ENCODE assay signal across 18 cellular contexts in genomic region chr2:203751886-203752285, GRCh38. TPM values are rescaled to one million over a fixed set of nuclear protein-coding genes. Genes with fewer than 3 reads are reported as not detected.
DNase-seq lines count a peak whose midpoint lies in the region; ATAC-seq and TF ChIP-seq lines count a peak whose summit lies in the region.
"Had no signal": no experiment of that assay in that cellular context is flagged by ENCODE, and none has a peak within 500 bp of the region (broad histone marks: within the 10 kb centered on the region; RNA-seq: fewer than 3 reads in every experiment).

No MANE protein-coding gene starts in this region.

- POLR2A ChIA-PET in activated CD8-positive, alpha-beta T cell treated with anti-CD3 and anti-CD28 coated beads for 36 hours (lab: Charles Lee): interaction anchor here (4.2 to 7.5 kb wide), 2 partner anchors 11 kb away, joined by 27 to 50 read pairs; no protein-coding TSS in a partner anchor
- POLR2A ChIA-PET in activated CD8-positive, alpha-beta T cell treated with anti-CD3 and anti-CD28 coated beads, Interleukin-2, amount 10 ng/mL, durations not matched to agents 7 days and 5 days (lab: Charles Lee): no interaction called here

- no peak for DNase-seq in activated CD8-positive, alpha-beta T cell treated with anti-CD3 and anti-CD28 coated beads for 36 hours
- no peak for DNase-seq in activated CD8-positive, alpha-beta T cell treated with anti-CD3 and anti-CD28 coated beads, Interleukin-2, amount 10 ng/mL, durations not matched to agents 7 days and 5 days
- DNase-seq in GM23248 (peak; percentile 44), fibroblast of pulmonary artery (ENCODE audit: low read depth) (peak; percentile 73), brain microvascular endothelial cell (no peak), spleen (no peak), GDM1 (lab: John Stamatoyannopoulos, UW) (no peak)
- DNase-seq in activated T-helper 1 cell treated with anti-CD3 and anti-CD28 coated beads, Interleukin-12 subunit alpha, Interleukin-12 subunit beta, Interleukin-2, Interleukin-4 antibody, amounts not matched to agents 30 ng/mL and 10 ng/mL and 1 ng/mL, durations not matched to agents 14 hours and 24 hours and 36 hours (ENCODE audit: low spot score): no peak
- DNase-seq: amygdala, left ventricle myocardium inferior, NCI-H1694 treated with DMSO at 0.1 percent for 48 hours, NCI-H446, Right ventricle myocardium superior had no signal

- TF ChIP-seq CTCF in activated CD8-positive, alpha-beta T cell treated with anti-CD3 and anti-CD28 coated beads for 36 hours (IDR thresholded peaks at IDR 0.05): no peak
- TF ChIP-seq CTCF in fibroblast of pulmonary artery (IDR thresholded peaks at IDR 0.05; ENCODE audit: low read length, missing control alignments): no peak
- TF ChIP-seq CTCF in brain microvascular endothelial cell (IDR thresholded peaks at IDR 0.05; ENCODE audit: low read depth, low read length, missing control alignments): no peak
- no peak for TF ChIP-seq CTCF in spleen (IDR thresholded peaks at IDR 0.05 in 8 of 11, conservative IDR thresholded peaks at IDR 0.05 in 3 of 11)

- intact Hi-C loops in activated CD8-positive, alpha-beta T cell treated with anti-CD3 and anti-CD28 coated beads for 36 hours (cut with micrococcal nuclease): no loop called here
- intact Hi-C loops in activated T-helper 1 cell treated with anti-CD3 and anti-CD28 coated beads, Interleukin-12 subunit alpha, Interleukin-12 subunit beta, Interleukin-2, Interleukin-4 antibody, amounts not matched to agents 30 ng/mL and 10 ng/mL and 1 ng/mL, durations not matched to agents 14 hours and 24 hours and 36 hours (cut with micrococcal nuclease): no loop called here
- intact Hi-C loops in spleen (cut with DNase I; ENCODE audit: low total_unique reads): no loop called here

- H3K9me2 ChIP-seq in GM23248 (ENCODE audit: insufficient read depth): no peaks in the 10 kb centered on the region

- no peaks in the 10 kb centered on the region for H3K79me2 ChIP-seq in GM23248 (ENCODE audit: insufficient read depth)

- H3K4me3 ChIP-seq in GM23248 (no peak overlapping the region), fibroblast of pulmonary artery (replicated peaks; ENCODE audit: low read depth, low read length) (no peak overlapping the region), brain microvascular endothelial cell (ENCODE audit: low read depth, low read length) (no peak overlapping the region), spleen (no peak overlapping the region)
- H3K4me3 ChIP-seq: coronary artery, GM12878, left ventricle myocardium inferior, right atrium auricular region had no signal

- no peak overlapping the region for H3K9ac ChIP-seq in GM23248

- ATAC-seq in activated CD8-positive, alpha-beta T cell treated with anti-CD3 and anti-CD28 coated beads for 36 hours: no peak
- ATAC-seq in activated CD8-positive, alpha-beta T cell treated with anti-CD3 and anti-CD28 coated beads, Interleukin-2, amount 10 ng/mL, durations not matched to agents 7 days and 5 days: no peak
- ATAC-seq: activated CD4-positive, CD25-positive, alpha-beta regulatory T cell treated with anti-CD3 and anti-CD28 coated beads, Interleukin-2, amount 50 U/mL, for 24 hours; GM12878 had no signal

- in situ Hi-C loops in GM23248 (cut with MboI) (no loop called here), brain microvascular endothelial cell (cut with HindIII; ENCODE audit: low pct_ligation_motif_present, low sequenced_read_pairs) (no loop called here)

- no peaks in the 10 kb centered on the region for H3K4me1 ChIP-seq in GM23248 (ENCODE audit: insufficient read depth)
- H3K4me1 ChIP-seq in spleen: peaks cover 0 to 10% (median 6%) of the 10 kb centered on the region in 6 donors
- H3K4me1 ChIP-seq: left ventricle myocardium inferior, right atrium auricular region had no signal

- 55 to 63% methylated on average over 2 of the region's 2 CpGs for WGBS in GM23248 (ENCODE audit: low coverage in 1 of 2, low lambda C conversion rate in 2 of 2, missing lambda C conversion rate in 2 of 2), 2 experiments
- 60 to 87% (median 71%) methylated on average over 2 of the region's 2 CpGs for WGBS in spleen, 5 donors

- peaks cover 57% of the 10 kb centered on the region for H3K36me3 Mint-ChIP-seq in activated CD8-positive, alpha-beta T cell treated with anti-CD3 and anti-CD28 coated beads for 36 hours (ENCODE audit: low read depth)
- peaks cover 36% of the 10 kb centered on the region for H3K36me3 Mint-ChIP-seq in activated CD8-positive, alpha-beta T cell treated with anti-CD3 and anti-CD28 coated beads, Interleukin-2, amount 10 ng/mL, durations not matched to agents 7 days and 5 days (ENCODE audit: low read depth)
- peaks cover 60% of the 10 kb centered on the region for H3K36me3 Mint-ChIP-seq in activated T-helper 1 cell treated with anti-CD3 and anti-CD28 coated beads, Interleukin-12 subunit alpha, Interleukin-12 subunit beta, Interleukin-2, Interleukin-4 antibody, amounts not matched to agents 30 ng/mL and 10 ng/mL and 1 ng/mL, durations not matched to agents 14 hours and 24 hours and 36 hours (ENCODE audit: low read depth)

- H3K9me3 ChIP-seq in GM23248 (ENCODE audit: low read depth) (no peaks in the 10 kb centered on the region), spleen (peaks cover 0 to 24% (median 17%) of the 10 kb centered on the region in 8 donors)

- H3K4me3 Mint-ChIP-seq in activated CD8-positive, alpha-beta T cell treated with anti-CD3 and anti-CD28 coated beads for 36 hours: no peak overlapping the region
- H3K4me3 Mint-ChIP-seq in activated CD8-positive, alpha-beta T cell treated with anti-CD3 and anti-CD28 coated beads, Interleukin-2, amount 10 ng/mL, durations not matched to agents 7 days and 5 days: no peak overlapping the region
- H3K4me3 Mint-ChIP-seq in activated T-helper 1 cell treated with anti-CD3 and anti-CD28 coated beads, Interleukin-12 subunit alpha, Interleukin-12 subunit beta, Interleukin-2, Interleukin-4 antibody, amounts not matched to agents 30 ng/mL and 10 ng/mL and 1 ng/mL, durations not matched to agents 14 hours and 24 hours and 36 hours: no peak overlapping the region

- CTCF ChIA-PET in activated CD8-positive, alpha-beta T cell treated with anti-CD3 and anti-CD28 coated beads for 36 hours (lab: Charles Lee): interaction anchor here (2.1 kb wide), 1 partner anchor 11 kb away, joined by 6 read pairs; no protein-coding TSS in a partner anchor
- CTCF ChIA-PET in activated CD8-positive, alpha-beta T cell treated with anti-CD3 and anti-CD28 coated beads, Interleukin-2, amount 10 ng/mL, durations not matched to agents 7 days and 5 days (lab: Charles Lee): interaction anchor here (1.9 to 2.2 kb wide), 2 partner anchors 11 to 29 kb away, joined by 7 to 8 read pairs; no protein-coding TSS in a partner anchor

- H2AFZ ChIP-seq in GM23248: no peak overlapping the region

- no peaks in the 10 kb centered on the region for H4K20me1 ChIP-seq in GM23248 (ENCODE audit: insufficient read depth)

- H3K27ac ChIP-seq in GM23248: no peak overlapping the region
- H3K27ac ChIP-seq in brain microvascular endothelial cell: no peak overlapping the region
- no peak overlapping the region for H3K27ac ChIP-seq in spleen
- H3K27ac ChIP-seq: left ventricle myocardium inferior, right atrium auricular region had no signal

- peaks cover 25% of the 10 kb centered on the region for H3K9me3 Mint-ChIP-seq in activated CD8-positive, alpha-beta T cell treated with anti-CD3 and anti-CD28 coated beads for 36 hours
- H3K9me3 Mint-ChIP-seq in activated CD8-positive, alpha-beta T cell treated with anti-CD3 and anti-CD28 coated beads, Interleukin-2, amount 10 ng/mL, durations not matched to agents 7 days and 5 days (ENCODE audit: insufficient read depth): peaks cover 27% of the 10 kb centered on the region
- peaks cover 28% of the 10 kb centered on the region for H3K9me3 Mint-ChIP-seq in activated T-helper 1 cell treated with anti-CD3 and anti-CD28 coated beads, Interleukin-12 subunit alpha, Interleukin-12 subunit beta, Interleukin-2, Interleukin-4 antibody, amounts not matched to agents 30 ng/mL and 10 ng/mL and 1 ng/mL, durations not matched to agents 14 hours and 24 hours and 36 hours

- H3K36me3 ChIP-seq in GM23248 (ENCODE audit: low read depth) (no peaks in the 10 kb centered on the region), brain microvascular endothelial cell (replicated peaks) (no peaks in the 10 kb centered on the region), spleen (no peaks in the 10 kb centered on the region)
- H3K36me3 ChIP-seq: left ventricle myocardium inferior, right atrium auricular region had no signal

- H3K27me3 ChIP-seq in GM23248 (replicated peaks; ENCODE audit: insufficient read depth) (no peaks in the 10 kb centered on the region), brain microvascular endothelial cell (replicated peaks) (no peaks in the 10 kb centered on the region), spleen (replicated peaks in 1 of 7) (no peaks in the 10 kb centered on the region)
- H3K27me3 ChIP-seq: right atrium auricular region had no signal

- H3F3A ChIP-seq in GM23248 (ENCODE audit: insufficient read depth): 0 out of 2 replicates have a peak, but pooled peaks cover 4% of the 10 kb centered on the region

- peak overlapping the region; percentile 66 for H3K27ac Mint-ChIP-seq in activated CD8-positive, alpha-beta T cell treated with anti-CD3 and anti-CD28 coated beads for 36 hours
- no peak overlapping the region for H3K27ac Mint-ChIP-seq in activated CD8-positive, alpha-beta T cell treated with anti-CD3 and anti-CD28 coated beads, Interleukin-2, amount 10 ng/mL, durations not matched to agents 7 days and 5 days
- H3K27ac Mint-ChIP-seq in activated T-helper 1 cell treated with anti-CD3 and anti-CD28 coated beads, Interleukin-12 subunit alpha, Interleukin-12 subunit beta, Interleukin-2, Interleukin-4 antibody, amounts not matched to agents 30 ng/mL and 10 ng/mL and 1 ng/mL, durations not matched to agents 14 hours and 24 hours and 36 hours: peak overlapping the region; percentile 30

- H3K27me3 Mint-ChIP-seq in activated CD8-positive, alpha-beta T cell treated with anti-CD3 and anti-CD28 coated beads for 36 hours: no peaks in the 10 kb centered on the region
- no peaks in the 10 kb centered on the region for H3K27me3 Mint-ChIP-seq in activated CD8-positive, alpha-beta T cell treated with anti-CD3 and anti-CD28 coated beads, Interleukin-2, amount 10 ng/mL, durations not matched to agents 7 days and 5 days (ENCODE audit: low read depth)
- H3K27me3 Mint-ChIP-seq in activated T-helper 1 cell treated with anti-CD3 and anti-CD28 coated beads, Interleukin-12 subunit alpha, Interleukin-12 subunit beta, Interleukin-2, Interleukin-4 antibody, amounts not matched to agents 30 ng/mL and 10 ng/mL and 1 ng/mL, durations not matched to agents 14 hours and 24 hours and 36 hours (ENCODE audit: insufficient read depth): no peaks in the 10 kb centered on the region

- H3K4me2 ChIP-seq in GM23248 (ENCODE audit: unreplicated experiment): no peak overlapping the region

- TF ChIP-seq POLR2A in spleen (IDR thresholded peaks at IDR 0.05): no peak

- peaks cover 48% of the 10 kb centered on the region for H3K4me1 Mint-ChIP-seq in activated CD8-positive, alpha-beta T cell treated with anti-CD3 and anti-CD28 coated beads for 36 hours (ENCODE audit: low read depth)
- peaks cover 32% of the 10 kb centered on the region for H3K4me1 Mint-ChIP-seq in activated CD8-positive, alpha-beta T cell treated with anti-CD3 and anti-CD28 coated beads, Interleukin-2, amount 10 ng/mL, durations not matched to agents 7 days and 5 days (ENCODE audit: low read depth)
- peaks cover 52% of the 10 kb centered on the region for H3K4me1 Mint-ChIP-seq in activated T-helper 1 cell treated with anti-CD3 and anti-CD28 coated beads, Interleukin-12 subunit alpha, Interleukin-12 subunit beta, Interleukin-2, Interleukin-4 antibody, amounts not matched to agents 30 ng/mL and 10 ng/mL and 1 ng/mL, durations not matched to agents 14 hours and 24 hours and 36 hours (ENCODE audit: low read depth)

RNA-seq across cellular contexts. Expression of gene CD28, which starts 45.4 kb away (rescaled TPM):
- total RNA-seq in activated CD8-positive, alpha-beta T cell treated with anti-CD3 and anti-CD28 coated beads for 36 hours: 10 to 100 TPM; 94.2 to 97.3 TPM
- total RNA-seq in activated CD8-positive, alpha-beta T cell treated with anti-CD3 and anti-CD28 coated beads, Interleukin-2, amount 10 ng/mL, durations not matched to agents 7 days and 5 days: 10 to 100 TPM; 25.6 to 27.2 TPM
- 0.11 TPM in 1 of 2 replicates, not detected in the other for total RNA-seq in GM23248 (2014; rRNA removed; shearing (Covaris generic))
- polyA plus RNA-seq in GM23248 (2016; fragmentation: Nextera tagmentation; extraction: Ambion mirVana) (0.10 and 0.11 TPM in 2 replicates), spleen (1 to 10 TPM; 1.3 to 2.9 (median 2.3) TPM)
- 132 and 133 TPM in 2 replicates for total RNA-seq in activated T-helper 1 cell treated with anti-CD3 and anti-CD28 coated beads, Interleukin-12 subunit alpha, Interleukin-12 subunit beta, Interleukin-2, Interleukin-4 antibody, amounts not matched to agents 30 ng/mL and 10 ng/mL and 1 ng/mL, durations not matched to agents 14 hours and 24 hours and 36 hours
- 10 to 100 TPM in 6 of 7 donors, 1 to 10 TPM in 1; 8.5 to 22.4 (median 17.5) TPM for total RNA-seq in spleen
- polyA plus RNA-seq: AG04450 had no signal

Comparison
In these comparisons a context has a peak if more than half of its experiments do, and no peak if none do; other contexts are left out.
1. DNase-seq: peak in GM23248 (single experiment) and fibroblast of pulmonary artery (single experiment); none in activated CD8-positive, alpha-beta T cell treated with anti-CD3 and anti-CD28 coated beads for 36 hours (single experiment), activated CD8-positive, alpha-beta T cell treated with anti-CD3 and anti-CD28 coated beads, Interleukin-2, amount 10 ng/mL, durations not matched to agents 7 days and 5 days (single experiment), activated T-helper 1 cell treated with anti-CD3 and anti-CD28 coated beads, Interleukin-12 subunit alpha, Interleukin-12 subunit beta, Interleukin-2, Interleukin-4 antibody, amounts not matched to agents 30 ng/mL and 10 ng/mL and 1 ng/mL, durations not matched to agents 14 hours and 24 hours and 36 hours (single experiment), brain microvascular endothelial cell (single experiment), spleen (single experiment) and GDM1 (single experiment).